In genomic region chr4:110164856-110165255, GRCh38 we compare ENCODE assay signal across 9 cellular contexts. TPM values are rescaled to one million over a fixed set of nuclear protein-coding genes. Genes with fewer than 3 reads are reported as not detected.
A peak's percentile ranks its signal among the peaks of the same experiment; 100 is the strongest.
DNase-seq lines count a peak whose midpoint lies in the region; ATAC-seq and TF ChIP-seq lines count a peak whose summit lies in the region.
"Had no signal": no experiment of that assay in that cellular context is flagged by ENCODE, and none has a peak within 500 bp of the region (broad histone marks: within the 10 kb centered on the region; RNA-seq: fewer than 3 reads in every experiment).

No MANE protein-coding gene starts in this region.

- no peak for TF ChIP-seq CTCF in liver (IDR thresholded peaks at IDR 0.05; ENCODE audit: low read depth, low read length, missing input control)
- no peak for TF ChIP-seq CTCF in right lobe of liver (IDR thresholded peaks at IDR 0.05)
- no peak for TF ChIP-seq CTCF in WTC11 (IDR thresholded peaks at IDR 0.05)
- TF ChIP-seq CTCF in fibroblast of lung (conservative IDR thresholded peaks at IDR 0.05 in 1 of 2, IDR thresholded peaks at IDR 0.05 in 1 of 2; ENCODE audit: low read depth in 1 of 2, low read length in 2 of 2): no peak

- DNase-seq in right lobe of liver: no peak
- no peak for DNase-seq in WTC11 (ENCODE audit: low spot score)
- DNase-seq in fibroblast of lung (ENCODE audit: low read depth in 2 of 2): no peak
- DNase-seq in aorta: no peak
- no peak for DNase-seq in AG08395 (ENCODE audit: low spot score)
- DNase-seq: SHP77 treated with DMSO at 0.1 percent for 48 hours had no signal

- no peaks in the 10 kb centered on the region for H3K27me3 Mint-ChIP-seq in WTC11 (ENCODE audit: low read depth)

- H3K9me3 ChIP-seq in liver (ENCODE audit: control insufficient read depth in 4 of 4, low read length in 3 of 4) (no peaks in the 10 kb centered on the region), right lobe of liver (no peaks in the 10 kb centered on the region), fibroblast of lung (ENCODE audit: control insufficient read depth, insufficient read depth, low read depth, low read length) (no peaks in the 10 kb centered on the region), aorta (ENCODE audit: control insufficient read depth, low read length) (no peaks in the 10 kb centered on the region)

- peak overlapping the region; percentile 95 for H3K27ac Mint-ChIP-seq in WTC11

- H3K4me2 ChIP-seq in fibroblast of lung (ENCODE audit: extremely low read depth, insufficient read depth, low read length): no peak overlapping the region

- H3K79me2 ChIP-seq in fibroblast of lung (ENCODE audit: control insufficient read depth, insufficient read depth, low read length): no peaks in the 10 kb centered on the region

- CTCF ChIA-PET in WTC11 (lab: Charles Lee): interaction anchor here (1.1 kb wide), 1 partner anchor 114 kb away, joined by 3 read pairs; no protein-coding TSS in a partner anchor

- peaks cover 17% of the 10 kb centered on the region for H3K4me1 Mint-ChIP-seq in WTC11

- H3K36me3 ChIP-seq in liver (ENCODE audit: control insufficient read depth in 4 of 4, insufficient read depth in 3 of 4, low read depth in 1 of 4, low read length in 3 of 4) (no peaks in the 10 kb centered on the region), right lobe of liver (no peaks in the 10 kb centered on the region), fibroblast of lung (ENCODE audit: control insufficient read depth, insufficient read depth, low read length) (no peaks in the 10 kb centered on the region), aorta (ENCODE audit: control insufficient read depth in 1 of 2, insufficient read depth in 2 of 2, low read length in 1 of 2) (no peaks in the 10 kb centered on the region)

- peaks cover 11% of the 10 kb centered on the region; the same call in 1 of the 2 replicates for H3K36me3 Mint-ChIP-seq in WTC11

- H3K9ac ChIP-seq in liver (ENCODE audit: low read depth in 1 of 2, low read length in 2 of 2) (no peak overlapping the region), fibroblast of lung (ENCODE audit: insufficient read depth, low read length) (no peak overlapping the region)

- WGBS in liver: 74% methylated on average over 2 of the region's 2 CpGs
- 73% methylated on average over 2 of the region's 2 CpGs for WGBS in right lobe of liver (ENCODE audit: insufficient coverage, low coverage, low lambda C conversion rate, missing lambda C conversion rate)
- WGBS in aorta, 2 donors: 91 to 95% methylated on average over 2 of the region's 2 CpGs

- H3K4me1 ChIP-seq in liver (ENCODE audit: control insufficient read depth in 4 of 4, insufficient read depth in 4 of 4, low read length in 3 of 4) (peaks cover 4 to 10% (median 9%) of the 10 kb centered on the region in 4 donors), right lobe of liver (peaks cover 0 to 6% (median 0%) of the 10 kb centered on the region in 4 donors), fibroblast of lung (ENCODE audit: control insufficient read depth, extremely low read depth, insufficient read depth, low read length) (peaks cover 20% of the 10 kb centered on the region), aorta (ENCODE audit: control insufficient read depth in 1 of 2, insufficient read depth in 2 of 2, low read length in 2 of 2) (peaks cover 0 to 2% of the 10 kb centered on the region in 2 donors)

- intact Hi-C loops in right lobe of liver (cut with DNase I): no loop called here
- intact Hi-C loops in aorta (cut with DNase I): loop anchor here in 1 of 2 donors (5.0 kb wide), 1 partner anchor 78 kb away; no protein-coding TSS in a partner anchor

- ATAC-seq in right lobe of liver (no peak), WTC11 (no peak), aorta (ENCODE audit: low FRiP score) (no peak), HG03139 (IDR thresholded peaks at IDR 0.05; ENCODE audit: unreplicated experiment) (no peak), HG02763 (IDR thresholded peaks at IDR 0.05; ENCODE audit: unreplicated experiment) (no peak)

- H3K27me3 ChIP-seq in liver (ENCODE audit: control insufficient read depth in 4 of 4, insufficient read depth in 4 of 4, low read length in 3 of 4) (no peaks in the 10 kb centered on the region), right lobe of liver (no peaks in the 10 kb centered on the region), fibroblast of lung (ENCODE audit: control insufficient read depth, insufficient read depth, low read length) (no peaks in the 10 kb centered on the region), aorta (ENCODE audit: control insufficient read depth in 1 of 2, insufficient read depth in 2 of 2, low read length in 1 of 2) (no peaks in the 10 kb centered on the region)

- no peak overlapping the region for H2AFZ ChIP-seq in fibroblast of lung (ENCODE audit: low read length)

- TF ChIP-seq POLR2A in right lobe of liver (IDR thresholded peaks at IDR 0.05): no peak

- H3K4me3 ChIP-seq in liver (ENCODE audit: low read depth in 1 of 3, low read length in 3 of 3): no peak overlapping the region
- no peak overlapping the region for H3K4me3 ChIP-seq in right lobe of liver
- H3K4me3 ChIP-seq in fibroblast of lung (replicated peaks in 1 of 4; ENCODE audit: control extremely low read depth in 1 of 4, insufficient read depth in 1 of 4, low read depth in 3 of 4, low read length in 4 of 4): no peak overlapping the region
- H3K4me3 ChIP-seq in aorta (ENCODE audit: low read length in 2 of 2): no peak overlapping the region

- no peak overlapping the region for H3K4me3 Mint-ChIP-seq in WTC11

- H3K9me3 Mint-ChIP-seq in WTC11: no peaks in the 10 kb centered on the region

- POLR2A ChIA-PET in WTC11 (lab: Charles Lee): no interaction called here

- H3K27ac ChIP-seq in liver (ENCODE audit: low read depth in 1 of 2, low read length in 2 of 2) (peak overlapping the region; percentile 6 to 36), right lobe of liver (no peak overlapping the region), fibroblast of lung (ENCODE audit: insufficient read depth, low read length) (peak overlapping the region; percentile 21), aorta (ENCODE audit: low read depth in 1 of 2, low read length in 2 of 2) (no peak overlapping the region)

- no peak for TF ChIP-seq RAD21 in liver (IDR thresholded peaks at IDR 0.05)

- H4K20me1 ChIP-seq in fibroblast of lung (ENCODE audit: control insufficient read depth, extremely low read depth, insufficient read depth, low read length): no peaks in the 10 kb centered on the region

TF ChIP-seq in liver, 16 proteins besides CTCF, POLR2A, EP300 and RAD21 (continues in another document):
- no peak for TF ChIP-seq JUND (IDR thresholded peaks at IDR 0.05)
- no peak for TF ChIP-seq ZBTB33 (IDR thresholded peaks at IDR 0.05)
- no peak for TF ChIP-seq MAX (IDR thresholded peaks at IDR 0.05)
- TF ChIP-seq HNF4A (conservative IDR thresholded peaks at IDR 0.05): no peak
- no peak for TF ChIP-seq YY1 (IDR thresholded peaks at IDR 0.05)

TF ChIP-seq in WTC11, 78 proteins besides CTCF, POLR2A, EP300 and RAD21 (continues in another document):
- no peak for TF ChIP-seq AR (CRISPR knock-in tag; IDR thresholded peaks at IDR 0.05)
- TF ChIP-seq RORB (CRISPR knock-in tag; IDR thresholded peaks at IDR 0.05): no peak
- no peak for TF ChIP-seq ZNF512 (CRISPR knock-in tag; IDR thresholded peaks at IDR 0.05; ENCODE audit: borderline replicate concordance)
- TF ChIP-seq ATF1 (CRISPR knock-in tag; IDR thresholded peaks at IDR 0.05): no peak
- TF ChIP-seq MYBL2 (CRISPR knock-in tag; IDR thresholded peaks at IDR 0.05): no peak

RNA-seq across cellular contexts. Expression of gene ELOVL6, which starts 33.6 kb away (rescaled TPM):
- total RNA-seq in liver: 10 to 100 TPM; 36.4 to 38.6 TPM
- polyA plus RNA-seq in liver: 10 to 100 TPM; 19.5 to 38.8 TPM
- 10 to 100 TPM; 21.5 to 94.8 (median 31.2) TPM for total RNA-seq in right lobe of liver
- 83.8 to 87.4 TPM (median 84.2 TPM) in 3 replicates for total RNA-seq in WTC11 (2021)
- total RNA-seq in fibroblast of lung: 8.7 and 15.0 TPM in 2 replicates
- 43.4 and 56.4 TPM in 2 replicates for polyA plus RNA-seq in fibroblast of lung
- polyA plus RNA-seq in fibroblast of lung (2012): 30.1 and 44.4 TPM in 2 replicates
- polyA minus RNA-seq in fibroblast of lung (ENCODE audit: low replicate concordance): 12.3 and 39.7 TPM in 2 replicates
- total RNA-seq in aorta: 1 to 10 TPM; 3.9 to 6.5 TPM
- 1 to 10 TPM in 1 of 2 donors, under 1 TPM in 1; 0.25 to 1.4 TPM for polyA plus RNA-seq in aorta

Comparison
In these comparisons a context has a peak if more than half of its experiments do, and no peak if none do; other contexts are left out.
1. H3K27ac ChIP-seq: peak in liver (2 of 2) and fibroblast of lung (single experiment); none in right lobe of liver (0 of 3) and aorta (0 of 2).